ENCODE assay signal across 8 cellular contexts in genomic region chr19:50024719-50025021, GRCh38. TPM values are rescaled to one million over a fixed set of nuclear protein-coding genes. Genes with fewer than 3 reads are reported as not detected.
DNase-seq lines count a peak whose midpoint lies in the region; ATAC-seq, FAIRE-seq and TF ChIP-seq lines count a peak whose summit lies in the region.

No MANE protein-coding gene starts in this region.

- peak overlapping the region; percentile 96 for H3K27ac ChIP-seq in left ventricle myocardium inferior (replicated peaks)

- peaks cover 4% of the 10 kb centered on the region for H3K9me3 Mint-ChIP-seq in activated naive CD8-positive, alpha-beta T cell treated with anti-CD3 and anti-CD28 coated beads, Interleukin-2, amount 10 ng/mL, durations not matched to agents 7 days and 5 days

- POLR2A ChIA-PET in activated naive CD8-positive, alpha-beta T cell treated with anti-CD3 and anti-CD28 coated beads, Interleukin-2, amount 10 ng/mL, durations not matched to agents 7 days and 5 days (lab: Charles Lee): interaction anchor here (1.6 to 2.4 kb wide), 2 partner anchors 31 to 95 kb away, joined by 3 to 19 read pairs; partner anchors contain the start of genes ATF5 and NUP62

- DNase-seq in left ventricle myocardium inferior (no peak), left cardiac atrium (no peak), lower leg skin (ENCODE audit: low spot score in 2 of 2) (no peak), urothelium cell line (ENCODE audit: low spot score) (peak; percentile 30), NOMO-1 treated with dmso at 0.1 percent for 144 hours (lab: John Stamatoyannopoulos, UW; ENCODE audit: unreplicated experiment) (no peak), hypothalamus (lab: John Stamatoyannopoulos, UW) (no peak)
- DNase-seq in activated naive CD8-positive, alpha-beta T cell treated with anti-CD3 and anti-CD28 coated beads, Interleukin-2, amount 10 ng/mL, durations not matched to agents 7 days and 5 days: no peak
- no peak for DNase-seq in stimulated activated CD8-positive, alpha-beta memory T cell treated with anti-CD3 and anti-CD28 coated beads, Interleukin-4, amount 100 ng/mL, for 48 hours

- peaks cover 24% of the 10 kb centered on the region for H3K4me1 Mint-ChIP-seq in activated naive CD8-positive, alpha-beta T cell treated with anti-CD3 and anti-CD28 coated beads, Interleukin-2, amount 10 ng/mL, durations not matched to agents 7 days and 5 days

- no peak for ATAC-seq in left cardiac atrium
- no peak for ATAC-seq in activated naive CD8-positive, alpha-beta T cell treated with anti-CD3 and anti-CD28 coated beads, Interleukin-2, amount 10 ng/mL, durations not matched to agents 7 days and 5 days (ENCODE audit: low read depth)

- peak overlapping the region; percentile 93 for H3K4me3 Mint-ChIP-seq in activated naive CD8-positive, alpha-beta T cell treated with anti-CD3 and anti-CD28 coated beads, Interleukin-2, amount 10 ng/mL, durations not matched to agents 7 days and 5 days

- H3K36me3 Mint-ChIP-seq in activated naive CD8-positive, alpha-beta T cell treated with anti-CD3 and anti-CD28 coated beads, Interleukin-2, amount 10 ng/mL, durations not matched to agents 7 days and 5 days: peaks cover 14% of the 10 kb centered on the region

- H3K36me3 ChIP-seq in left ventricle myocardium inferior: peaks cover 11% of the 10 kb centered on the region

- no peaks in the 10 kb centered on the region for H3K27me3 ChIP-seq in left ventricle myocardium inferior (ENCODE audit: low read depth)

- intact Hi-C loops in left ventricle myocardium inferior (cut with micrococcal nuclease): no loop called here
- intact Hi-C loops in left cardiac atrium (cut with DNase I): no loop called here
- intact Hi-C loops in lower leg skin (cut with DNase I; ENCODE audit: low total_unique reads): no loop called here

- no peaks in the 10 kb centered on the region for H3K27me3 Mint-ChIP-seq in activated naive CD8-positive, alpha-beta T cell treated with anti-CD3 and anti-CD28 coated beads, Interleukin-2, amount 10 ng/mL, durations not matched to agents 7 days and 5 days

- H3K4me1 ChIP-seq in left ventricle myocardium inferior: peaks cover 46% of the 10 kb centered on the region

- TF ChIP-seq POLR2A in lower leg skin (IDR thresholded peaks at IDR 0.05): no peak

- 0% methylated on average over 8 to 10 of the region's 10 CpGs for WGBS in lower leg skin, 2 donors

- TF ChIP-seq CTCF in left ventricle myocardium inferior (IDR thresholded peaks at IDR 0.05; ENCODE audit: borderline replicate concordance) (no peak), lower leg skin (IDR thresholded peaks at IDR 0.05) (no peak)

- FAIRE-seq in urothelium cell line (lab: Jason Lieb, UNC): no peak

- H3K9me3 ChIP-seq in left ventricle myocardium inferior (replicated peaks): no peaks in the 10 kb centered on the region

- peak overlapping the region; percentile 95 for H3K4me3 ChIP-seq in left ventricle myocardium inferior
- H3K4me3 ChIP-seq in lower leg skin (ENCODE audit: low read depth, poor library complexity, severe bottlenecking): peak overlapping the region; percentile 67

- peak overlapping the region; percentile 91 for H3K27ac Mint-ChIP-seq in activated naive CD8-positive, alpha-beta T cell treated with anti-CD3 and anti-CD28 coated beads, Interleukin-2, amount 10 ng/mL, durations not matched to agents 7 days and 5 days

RNA-seq across cellular contexts. Expression of gene VRK3, which starts 0.5 kb away (rescaled TPM):
- total RNA-seq in left ventricle myocardium inferior: 22.6 TPM
- total RNA-seq in left cardiac atrium: 10 to 100 TPM; 18.5 to 23.5 TPM
- 10 to 100 TPM; 81.2 to 82.1 TPM for total RNA-seq in activated naive CD8-positive, alpha-beta T cell treated with anti-CD3 and anti-CD28 coated beads, Interleukin-2, amount 10 ng/mL, durations not matched to agents 7 days and 5 days
- total RNA-seq in lower leg skin: 10 to 100 TPM; 16.6 to 56.4 (median 29.7) TPM

RNA-seq across cellular contexts. Expression of gene ZNF473, which starts 1.1 kb away (rescaled TPM):
- total RNA-seq in left ventricle myocardium inferior (2.4 TPM), left cardiac atrium (1 to 10 TPM; 4.3 to 6.1 TPM), lower leg skin (10 to 100 TPM in 3 of 4 donors, 1 to 10 TPM in 1; 6.7 to 16.7 (median 10.5) TPM)
- 10 to 100 TPM; 11.8 to 12.7 TPM for total RNA-seq in activated naive CD8-positive, alpha-beta T cell treated with anti-CD3 and anti-CD28 coated beads, Interleukin-2, amount 10 ng/mL, durations not matched to agents 7 days and 5 days
